8 cellular contexts compared by ENCODE assay signal in the genomic region with DNA sequence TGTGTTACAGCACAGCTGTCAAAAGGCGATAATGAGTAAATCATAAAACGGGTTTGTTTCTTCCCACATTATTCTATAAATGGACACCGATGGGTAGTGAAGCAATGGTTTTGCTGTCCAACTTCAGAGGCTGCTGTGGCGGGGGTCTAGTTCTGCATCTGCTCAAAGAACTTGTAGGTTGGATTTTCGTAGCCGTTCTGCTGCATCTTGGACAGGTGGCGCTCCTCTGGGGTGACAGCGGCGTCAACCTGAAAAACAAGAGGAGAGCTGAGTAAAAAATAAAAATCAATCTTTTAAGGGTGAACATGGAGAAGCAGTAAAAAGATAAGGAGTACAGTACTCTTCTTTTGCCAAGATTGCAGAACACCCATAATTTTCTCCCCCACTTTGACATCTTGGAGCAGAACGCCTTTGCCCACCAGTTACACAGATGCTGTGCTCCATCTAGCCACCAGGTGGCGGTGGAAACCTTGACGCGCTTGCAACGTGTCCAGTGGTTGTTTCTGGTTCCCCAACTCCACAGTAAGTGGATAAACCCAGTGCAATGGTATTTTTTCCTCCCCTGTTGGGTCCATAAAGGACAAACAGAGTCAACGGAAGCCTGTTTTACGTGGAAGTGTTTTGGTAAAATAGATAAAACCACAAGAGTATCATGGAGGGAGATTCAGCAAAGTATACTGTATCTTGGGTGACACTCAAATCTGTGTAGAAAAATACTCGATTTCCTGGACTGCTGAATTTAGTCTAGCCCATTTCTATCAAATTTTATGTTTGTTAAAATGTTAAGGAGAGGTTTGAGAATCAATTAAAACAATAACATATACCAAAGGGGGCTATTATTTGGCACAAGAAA.
DNase-seq lines count a peak whose midpoint lies in the region; ATAC-seq and TF ChIP-seq lines count a peak whose summit lies in the region.

No MANE protein-coding gene starts in this region.

- peak; percentile 83 for ATAC-seq in GM21447 (IDR thresholded peaks at IDR 0.05; ENCODE audit: unreplicated experiment)
- ATAC-seq in upper lobe of right lung: peak; percentile 95

- H3K4me1 Mint-ChIP-seq in activated T-helper 1 cell treated with anti-CD3 and anti-CD28 coated beads, Interleukin-12 subunit alpha, Interleukin-12 subunit beta, Interleukin-2, Interleukin-4 antibody, amounts not matched to agents 30 ng/mL and 10 ng/mL and 1 ng/mL, durations not matched to agents 14 hours and 24 hours and 36 hours (ENCODE audit: low read depth): no peaks in the 10 kb centered on the region

- H4K20me1 ChIP-seq in osteoblast (ENCODE audit: insufficient read depth, low read length): no peaks in the 10 kb centered on the region

- H3K27me3 Mint-ChIP-seq in activated T-helper 1 cell treated with anti-CD3 and anti-CD28 coated beads, Interleukin-12 subunit alpha, Interleukin-12 subunit beta, Interleukin-2, Interleukin-4 antibody, amounts not matched to agents 30 ng/mL and 10 ng/mL and 1 ng/mL, durations not matched to agents 14 hours and 24 hours and 36 hours (ENCODE audit: insufficient read depth): no peaks in the 10 kb centered on the region

- DNase-seq in EL (peak; percentile 61), HS-5 (ENCODE audit: low read depth) (peak; percentile 24), RKO (ENCODE audit: low spot score) (peak; percentile 46), fibroblast of villous mesenchyme (ENCODE audit: low read depth) (peak; percentile 62), osteoblast (ENCODE audit: insufficient read length, low spot score, missing footprints) (peak; percentile 88), upper lobe of right lung (peak; percentile 77)
- DNase-seq in activated T-helper 1 cell treated with anti-CD3 and anti-CD28 coated beads, Interleukin-12 subunit alpha, Interleukin-12 subunit beta, Interleukin-2, Interleukin-4 antibody, amounts not matched to agents 30 ng/mL and 10 ng/mL and 1 ng/mL, durations not matched to agents 14 hours and 24 hours and 36 hours (ENCODE audit: low spot score): peak; percentile 48

- no peaks in the 10 kb centered on the region for H3K9me3 Mint-ChIP-seq in activated T-helper 1 cell treated with anti-CD3 and anti-CD28 coated beads, Interleukin-12 subunit alpha, Interleukin-12 subunit beta, Interleukin-2, Interleukin-4 antibody, amounts not matched to agents 30 ng/mL and 10 ng/mL and 1 ng/mL, durations not matched to agents 14 hours and 24 hours and 36 hours

- H3K79me2 ChIP-seq in osteoblast (ENCODE audit: insufficient read depth, low read length): no peaks in the 10 kb centered on the region

- TF ChIP-seq CTCF in fibroblast of villous mesenchyme (IDR thresholded peaks at IDR 0.05; ENCODE audit: insufficient read depth, low read depth, low read length) (peak; percentile 97), osteoblast (IDR thresholded peaks at IDR 0.05; ENCODE audit: extremely low read depth, low read depth, low read length) (peak; percentile 97), upper lobe of right lung (IDR thresholded peaks at IDR 0.05) (peak; percentile 97)

- H3K27me3 ChIP-seq in osteoblast (ENCODE audit: insufficient read depth, low read length) (no peaks in the 10 kb centered on the region), upper lobe of right lung (no peaks in the 10 kb centered on the region)

- no peak overlapping the region for H3K4me2 ChIP-seq in osteoblast (ENCODE audit: insufficient read depth, low read length)

- H3K36me3 Mint-ChIP-seq in activated T-helper 1 cell treated with anti-CD3 and anti-CD28 coated beads, Interleukin-12 subunit alpha, Interleukin-12 subunit beta, Interleukin-2, Interleukin-4 antibody, amounts not matched to agents 30 ng/mL and 10 ng/mL and 1 ng/mL, durations not matched to agents 14 hours and 24 hours and 36 hours (ENCODE audit: low read depth): no peaks in the 10 kb centered on the region

- intact Hi-C loops in activated T-helper 1 cell treated with anti-CD3 and anti-CD28 coated beads, Interleukin-12 subunit alpha, Interleukin-12 subunit beta, Interleukin-2, Interleukin-4 antibody, amounts not matched to agents 30 ng/mL and 10 ng/mL and 1 ng/mL, durations not matched to agents 14 hours and 24 hours and 36 hours (cut with micrococcal nuclease): loop anchor here (1.0 to 5.0 kb wide), 2 partner anchors 274 to 289 kb away; a partner anchor contains a TSS
- intact Hi-C loops in upper lobe of right lung (cut with DNase I): loop anchor here (10.0 kb wide), 1 partner anchor 293 kb away; a partner anchor contains a TSS

- no peak overlapping the region for H3K27ac ChIP-seq in osteoblast (ENCODE audit: low read depth, low read length)
- no peak overlapping the region for H3K27ac ChIP-seq in upper lobe of right lung

- H2AFZ ChIP-seq in osteoblast (ENCODE audit: low read length): no peak overlapping the region

- H3K36me3 ChIP-seq in osteoblast (ENCODE audit: insufficient read depth, low read length): peaks cover 10% of the 10 kb centered on the region
- peaks cover 13% of the 10 kb centered on the region for H3K36me3 ChIP-seq in upper lobe of right lung

- no peaks in the 10 kb centered on the region for H3K9me3 ChIP-seq in osteoblast (ENCODE audit: low read depth, low read length)
- H3K9me3 ChIP-seq in upper lobe of right lung: no peaks in the 10 kb centered on the region

- H3K27ac Mint-ChIP-seq in activated T-helper 1 cell treated with anti-CD3 and anti-CD28 coated beads, Interleukin-12 subunit alpha, Interleukin-12 subunit beta, Interleukin-2, Interleukin-4 antibody, amounts not matched to agents 30 ng/mL and 10 ng/mL and 1 ng/mL, durations not matched to agents 14 hours and 24 hours and 36 hours: no peak overlapping the region

- H3K4me1 ChIP-seq in osteoblast (ENCODE audit: insufficient read depth, low read length) (no peaks in the 10 kb centered on the region), upper lobe of right lung (no peaks in the 10 kb centered on the region)

- H3K4me3 ChIP-seq in fibroblast of villous mesenchyme (ENCODE audit: low read depth, low read length) (no peak overlapping the region), osteoblast (ENCODE audit: insufficient read depth, low read length) (no peak overlapping the region), upper lobe of right lung (no peak overlapping the region)

- H3K4me3 Mint-ChIP-seq in activated T-helper 1 cell treated with anti-CD3 and anti-CD28 coated beads, Interleukin-12 subunit alpha, Interleukin-12 subunit beta, Interleukin-2, Interleukin-4 antibody, amounts not matched to agents 30 ng/mL and 10 ng/mL and 1 ng/mL, durations not matched to agents 14 hours and 24 hours and 36 hours: no peak overlapping the region

Comparison
In these comparisons a context has a peak if more than half of its experiments do, and no peak if none do; other contexts are left out.
1. DNase-seq: peak in every context shown above with its lines; median percentile 88 in osteoblast; 77 in upper lobe of right lung; 62 in fibroblast of villous mesenchyme; 61 in EL; 48 in activated T-helper 1 cell treated with anti-CD3 and anti-CD28 coated beads, Interleukin-12 subunit alpha, Interleukin-12 subunit beta, Interleukin-2, Interleukin-4 antibody, amounts not matched to agents 30 ng/mL and 10 ng/mL and 1 ng/mL, durations not matched to agents 14 hours and 24 hours and 36 hours; 46 in RKO; 24 in HS-5.